Comparison of ENCODE assay signal across 27 cellular contexts in genomic region chrX:138058931-138059330, GRCh38.
A peak's percentile ranks its signal among the peaks of the same experiment; 100 is the strongest.
DNase-seq lines count a peak whose midpoint lies in the region.
"Had no signal": no experiment of that assay in that cellular context is flagged by ENCODE, and none has a peak within 500 bp of the region (broad histone marks: within the 10 kb centered on the region; RNA-seq: fewer than 3 reads in every experiment).

No MANE protein-coding gene starts in this region.

- H3K27ac ChIP-seq in SJSA1 = peak overlapping the region; percentile 88
- H3K27ac ChIP-seq: 22Rv1; A549; BLaER1; BLaER1 treated with 17β-estradiol and CSF1 and Interleukin-3, amounts not matched to agents 10 nM and 100 nM; C4-2B had no signal

- H3K36me3 ChIP-seq in SJSA1 = no peaks in the 10 kb centered on the region
- H3K36me3 ChIP-seq: BE2C; BLaER1; BLaER1 treated with 17β-estradiol and CSF1 and Interleukin-3, amounts not matched to agents 10 nM and 100 nM had no signal

- peaks cover 40% of the 10 kb centered on the region for H3K4me1 ChIP-seq in SJSA1 (replicated peaks)
- H3K4me1 ChIP-seq: A549; BE2C; BLaER1; BLaER1 treated with 17β-estradiol and CSF1 and Interleukin-3, amounts not matched to agents 10 nM and 100 nM; Caco-2 had no signal

- no peaks in the 10 kb centered on the region for H3K9me3 ChIP-seq in SJSA1 (replicated peaks)
- H3K9me3 ChIP-seq: A549, BE2C, BLaER1, Caco-2 had no signal

- peak; percentile 66 to 71 for DNase-seq in SJSA1 (ENCODE audit: low read depth in 1 of 2, low spot score in 2 of 2)
- no peak for DNase-seq in NCI-H1694 treated with DMSO at 0.1 percent for 48 hours (lab: John Stamatoyannopoulos, UW)
- DNase-seq: 8988T; ACHN; AML-193; BE2C; C1 segment of cervical spinal cord; Caco-2; Calu3; CD4-positive, alpha-beta memory T cell; CD4-positive, alpha-beta T cell; CD4-positive, CD25-positive, alpha-beta regulatory T cell; CD8-positive, alpha-beta memory T cell; CD8-positive, alpha-beta T cell; COR-L47; DMS 273 treated with DMSO at 0.1 percent for 48 hours; DMS153; DMS53; DMS79; DMS79 treated with DMSO at 0.1 percent for 48 hours; DND-41; EL had no signal

- no peak overlapping the region for H3K4me3 ChIP-seq in SJSA1
- H3K4me3 ChIP-seq: A549; BLaER1; BLaER1 treated with 17β-estradiol and CSF1 and Interleukin-3, amounts not matched to agents 10 nM and 100 nM had no signal

- no peaks in the 10 kb centered on the region for H3K27me3 ChIP-seq in SJSA1 (replicated peaks)
- H3K27me3 ChIP-seq: BE2C had no signal
